Comparison of ENCODE assay signal across 27 cellular contexts in genomic region chr2:232137346-232137745, GRCh38.
DNase-seq lines count a peak whose midpoint lies in the region; ATAC-seq, FAIRE-seq and TF ChIP-seq lines count a peak whose summit lies in the region.
"Had no signal": no experiment of that assay in that cellular context is flagged by ENCODE, and none has a peak within 500 bp of the region (broad histone marks: within the 10 kb centered on the region; RNA-seq: fewer than 3 reads in every experiment).

No MANE protein-coding gene starts in this region.

- no peak for DNase-seq in activated T-cell treated with anti-CD3 and anti-CD28 coated beads, Interleukin-2, amount 50 U/mL, for 4 hours
- no peak for DNase-seq in activated T-cell treated with anti-CD3 and anti-CD28 coated beads, Interleukin-2, amount 50 U/mL, for 72 hours
- DNase-seq in astrocyte (ENCODE audit: low read depth): no peak
- DNase-seq in naive thymus-derived CD8-positive, alpha-beta T cell: no peak
- DNase-seq in iPS-NIHi7 (ENCODE audit: extremely low spot score): no peak
- DNase-seq: activated CD4-positive, alpha-beta T cell treated with anti-CD3 and anti-CD28 coated beads, Interleukin-2, amount 10 ng/mL, durations not matched to agents 24 days and 14 days; activated CD8-positive, alpha-beta memory T cell treated with anti-CD3 and anti-CD28 coated beads, Interleukin-2, amount 50 U/mL, for 4 hours; activated gamma-delta T cell; anterior cingulate cortex; BE2C; caudate nucleus; Kasumi-1; lower lobe of right lung; NCI-H1092 treated with DMSO at 0.1 percent for 48 hours; NCI-H2029; NCI-H226; NCI-H82; PC-9 had no signal

- H2AFZ ChIP-seq in KMS-11 (ENCODE audit: low read depth): no peak overlapping the region
- no peak overlapping the region for H2AFZ ChIP-seq in astrocyte (ENCODE audit: low read depth, low read length)
- H2AFZ ChIP-seq: PC-9 had no signal

- H3K9me3 Mint-ChIP-seq in activated T-cell treated with anti-CD3 and anti-CD28 coated beads, Interleukin-2, amount 50 U/mL, for 4 hours: no peaks in the 10 kb centered on the region
- no peaks in the 10 kb centered on the region for H3K9me3 Mint-ChIP-seq in activated T-cell treated with anti-CD3 and anti-CD28 coated beads, Interleukin-2, amount 50 U/mL, for 72 hours
- no peaks in the 10 kb centered on the region for H3K9me3 Mint-ChIP-seq in astrocyte (ENCODE audit: unreplicated experiment)
- H3K9me3 Mint-ChIP-seq in naive thymus-derived CD8-positive, alpha-beta T cell: no peaks in the 10 kb centered on the region
- H3K9me3 Mint-ChIP-seq: activated CD4-positive, alpha-beta T cell treated with anti-CD3 and anti-CD28 coated beads, Interleukin-2, amount 10 ng/mL, durations not matched to agents 24 days and 14 days; T-helper 1 cell treated with Interleukin-12 subunit alpha and Interleukin-12 subunit beta and Interleukin-4 antibody, amounts not matched to agents 30 μg/mL and 1 μg/mL, for 36 hours had no signal

- H3K27ac Mint-ChIP-seq in activated T-cell treated with anti-CD3 and anti-CD28 coated beads, Interleukin-2, amount 50 U/mL, for 72 hours: no peak overlapping the region
- H3K27ac Mint-ChIP-seq in astrocyte (ENCODE audit: unreplicated experiment): no peak overlapping the region
- H3K27ac Mint-ChIP-seq in naive thymus-derived CD8-positive, alpha-beta T cell: peak overlapping the region in 9 of 10 donors; percentile 74 to 93 (median 84)
- H3K27ac Mint-ChIP-seq: activated CD4-positive, alpha-beta T cell treated with anti-CD3 and anti-CD28 coated beads, Interleukin-2, amount 10 ng/mL, durations not matched to agents 24 days and 14 days; T-helper 1 cell treated with Interleukin-12 subunit alpha and Interleukin-12 subunit beta and Interleukin-4 antibody, amounts not matched to agents 30 μg/mL and 1 μg/mL, for 36 hours had no signal

- peaks cover 42% of the 10 kb centered on the region for H3K4me1 Mint-ChIP-seq in activated T-cell treated with anti-CD3 and anti-CD28 coated beads, Interleukin-2, amount 50 U/mL, for 4 hours (ENCODE audit: low read depth)
- peaks cover 26% of the 10 kb centered on the region for H3K4me1 Mint-ChIP-seq in activated T-cell treated with anti-CD3 and anti-CD28 coated beads, Interleukin-2, amount 50 U/mL, for 72 hours (ENCODE audit: low read depth)
- peaks cover 5% of the 10 kb centered on the region for H3K4me1 Mint-ChIP-seq in astrocyte (ENCODE audit: low read depth, unreplicated experiment)
- H3K4me1 Mint-ChIP-seq in naive thymus-derived CD8-positive, alpha-beta T cell: peaks cover 45 to 76% (median 66%) of the 10 kb centered on the region in 4 donors

- FAIRE-seq in astrocyte (lab: Jason Lieb, UNC): no peak
- FAIRE-seq: A204.1, D721Med, frontal cortex, G401.6 had no signal

- H3K27me3 Mint-ChIP-seq in activated T-cell treated with anti-CD3 and anti-CD28 coated beads, Interleukin-2, amount 50 U/mL, for 4 hours (ENCODE audit: low read depth): no peaks in the 10 kb centered on the region
- H3K27me3 Mint-ChIP-seq in activated T-cell treated with anti-CD3 and anti-CD28 coated beads, Interleukin-2, amount 50 U/mL, for 72 hours (ENCODE audit: low read depth): no peaks in the 10 kb centered on the region
- H3K27me3 Mint-ChIP-seq in astrocyte (ENCODE audit: low read depth, unreplicated experiment): no peaks in the 10 kb centered on the region
- H3K27me3 Mint-ChIP-seq in naive thymus-derived CD8-positive, alpha-beta T cell: no peaks in the 10 kb centered on the region
- H3K27me3 Mint-ChIP-seq: activated CD4-positive, alpha-beta T cell treated with anti-CD3 and anti-CD28 coated beads, Interleukin-2, amount 10 ng/mL, durations not matched to agents 24 days and 14 days had no signal

- H3K79me2 ChIP-seq in KMS-11 (ENCODE audit: insufficient read depth, low read depth) (no peaks in the 10 kb centered on the region), astrocyte (ENCODE audit: insufficient read depth, low read length) (no peaks in the 10 kb centered on the region)

- H3K4me1 ChIP-seq in KMS-11 (ENCODE audit: low read depth, poor library complexity, severe bottlenecking) (peaks cover 26% of the 10 kb centered on the region), astrocyte (ENCODE audit: insufficient read depth, low read length) (peaks cover 9% of the 10 kb centered on the region)
- H3K4me1 ChIP-seq: BE2C, lower lobe of right lung had no signal

- H3K4me3 ChIP-seq in KMS-11 (IDR thresholded peaks at IDR 0.05; ENCODE audit: insufficient read depth, low read depth, low read length): no peak overlapping the region
- no peak overlapping the region for H3K4me3 ChIP-seq in astrocyte (ENCODE audit: insufficient read depth, low read depth, low read length)
- H3K4me3 ChIP-seq: lower lobe of right lung, PC-9 had no signal

- peak overlapping the region; percentile 22; the same call in 1 of the 2 replicates for H3K27ac ChIP-seq in KMS-11
- H3K27ac ChIP-seq in astrocyte (ENCODE audit: low read depth, low read length): no peak overlapping the region
- H3K27ac ChIP-seq: lower lobe of right lung, PC-9 had no signal

- H4K20me1 ChIP-seq in KMS-11 (ENCODE audit: insufficient read depth): no peaks in the 10 kb centered on the region
- no peaks in the 10 kb centered on the region for H4K20me1 ChIP-seq in astrocyte (ENCODE audit: insufficient read depth, low read length)

- no peaks in the 10 kb centered on the region for H3K27me3 ChIP-seq in KMS-11 (ENCODE audit: insufficient read depth, low read depth)
- no peaks in the 10 kb centered on the region for H3K27me3 ChIP-seq in astrocyte (ENCODE audit: insufficient read depth, low read length)
- H3K27me3 ChIP-seq: BE2C had no signal

- POLR2A ChIA-PET in naive thymus-derived CD8-positive, alpha-beta T cell (lab: Charles Lee): interaction anchor here (3.5 kb wide), 1 partner anchor 178 kb away, joined by 13 read pairs; no protein-coding TSS in a partner anchor

- H3K9me3 ChIP-seq in astrocyte (ENCODE audit: insufficient read depth, low read depth, low read length): no peaks in the 10 kb centered on the region
- H3K9me3 ChIP-seq: BE2C, lower lobe of right lung had no signal

- peak; percentile 15 to 39 for ATAC-seq in activated T-cell treated with anti-CD3 and anti-CD28 coated beads, Interleukin-2, amount 50 U/mL, for 4 hours
- ATAC-seq in activated T-cell treated with anti-CD3 and anti-CD28 coated beads, Interleukin-2, amount 50 U/mL, for 72 hours (replicated peaks in 1 of 2): no peak
- no peak for ATAC-seq in naive thymus-derived CD8-positive, alpha-beta T cell
- ATAC-seq in HG03135 (IDR thresholded peaks at IDR 0.05; ENCODE audit: unreplicated experiment): no peak
- ATAC-seq in HG02970 (IDR thresholded peaks at IDR 0.05; ENCODE audit: low FRiP score, unreplicated experiment): no peak
- ATAC-seq: lower lobe of right lung, sciatic nerve had no signal

- no peak for TF ChIP-seq CTCF in KMS-11 (conservative IDR thresholded peaks at IDR 0.05; ENCODE audit: low read depth, low read length)
- TF ChIP-seq CTCF in astrocyte (IDR thresholded peaks at IDR 0.05; ENCODE audit: insufficient read depth, low read depth, low read length): no peak

- no peaks in the 10 kb centered on the region for H3K36me3 ChIP-seq in KMS-11 (ENCODE audit: insufficient read depth)
- H3K36me3 ChIP-seq in astrocyte (ENCODE audit: insufficient read depth, low read length): no peaks in the 10 kb centered on the region
- H3K36me3 ChIP-seq: BE2C had no signal

- peaks cover 17% of the 10 kb centered on the region for H3K36me3 Mint-ChIP-seq in activated T-cell treated with anti-CD3 and anti-CD28 coated beads, Interleukin-2, amount 50 U/mL, for 4 hours (ENCODE audit: insufficient read depth)
- peaks cover 0 to 3% of the 10 kb centered on the region in 2 donors for H3K36me3 Mint-ChIP-seq in activated T-cell treated with anti-CD3 and anti-CD28 coated beads, Interleukin-2, amount 50 U/mL, for 72 hours (ENCODE audit: insufficient read depth in 2 of 2)
- peaks cover 7% of the 10 kb centered on the region for H3K36me3 Mint-ChIP-seq in astrocyte (ENCODE audit: low read depth, unreplicated experiment)
- H3K36me3 Mint-ChIP-seq in naive thymus-derived CD8-positive, alpha-beta T cell: peaks cover 0 to 9% (median under 1%) of the 10 kb centered on the region in 3 donors

- peak overlapping the region; percentile 6; the same call in 1 of the 2 replicates for H3K4me2 ChIP-seq in KMS-11
- H3K4me2 ChIP-seq in astrocyte (ENCODE audit: low read length): peak overlapping the region; percentile 2
- H3K4me2 ChIP-seq: PC-9 had no signal

- no peak overlapping the region for H3K9ac ChIP-seq in KMS-11
- H3K9ac ChIP-seq in astrocyte (ENCODE audit: low read length): no peak overlapping the region

- H3K4me3 Mint-ChIP-seq in activated T-cell treated with anti-CD3 and anti-CD28 coated beads, Interleukin-2, amount 50 U/mL, for 4 hours: no peak overlapping the region
- no peak overlapping the region for H3K4me3 Mint-ChIP-seq in activated T-cell treated with anti-CD3 and anti-CD28 coated beads, Interleukin-2, amount 50 U/mL, for 72 hours
- H3K4me3 Mint-ChIP-seq in astrocyte (ENCODE audit: unreplicated experiment): no peak overlapping the region
- peak overlapping the region in 5 of 10 donors; percentile 5 to 70 (median 40) for H3K4me3 Mint-ChIP-seq in naive thymus-derived CD8-positive, alpha-beta T cell
- H3K4me3 Mint-ChIP-seq: activated CD4-positive, alpha-beta T cell treated with anti-CD3 and anti-CD28 coated beads, Interleukin-2, amount 10 ng/mL, durations not matched to agents 24 days and 14 days; T-helper 1 cell treated with Interleukin-12 subunit alpha and Interleukin-12 subunit beta and Interleukin-4 antibody, amounts not matched to agents 30 μg/mL and 1 μg/mL, for 36 hours had no signal

Comparison
In these comparisons a context has a peak if more than half of its experiments do, and no peak if none do; other contexts are left out.
1. ATAC-seq: peak in activated T-cell treated with anti-CD3 and anti-CD28 coated beads, Interleukin-2, amount 50 U/mL, for 4 hours (2 of 2); none in activated T-cell treated with anti-CD3 and anti-CD28 coated beads, Interleukin-2, amount 50 U/mL, for 72 hours (0 of 2), naive thymus-derived CD8-positive, alpha-beta T cell (0 of 2), HG03135 (single experiment) and HG02970 (single experiment).
2. H3K27ac Mint-ChIP-seq: peak in naive thymus-derived CD8-positive, alpha-beta T cell (9 of 10); none in activated T-cell treated with anti-CD3 and anti-CD28 coated beads, Interleukin-2, amount 50 U/mL, for 72 hours (single experiment) and astrocyte (single experiment).